Comparison of ENCODE assay signal across 8 cellular contexts in genomic region chr20:62702886-62703852, GRCh38. TPM values are rescaled to one million over a fixed set of nuclear protein-coding genes. Genes with fewer than 3 reads are reported as not detected.
A peak's percentile ranks its signal among the peaks of the same experiment; 100 is the strongest.
DNase-seq lines count a peak whose midpoint lies in the region; ATAC-seq and TF ChIP-seq lines count a peak whose summit lies in the region.

No MANE protein-coding gene starts in this region.

- peaks cover 12% of the 10 kb centered on the region for H3K27me3 ChIP-seq in gastroesophageal sphincter

- no peak for TF ChIP-seq EP300 in gastroesophageal sphincter (IDR thresholded peaks at IDR 0.05)

- no peaks in the 10 kb centered on the region for H3K9me3 ChIP-seq in gastroesophageal sphincter

- peaks cover 0 to 22% (median 11%) of the 10 kb centered on the region in 3 donors for H3K4me1 ChIP-seq in gastroesophageal sphincter

- peak; percentile 30 for DNase-seq in DMS153 treated with DMSO at 0.1 percent for 48 hours (lab: John Stamatoyannopoulos, UW; ENCODE audit: unreplicated experiment)
- DNase-seq in NCI-H146 (lab: John Stamatoyannopoulos, UW), result peak; percentile 69
- no peak for DNase-seq in mesothelial cell of epicardium (ENCODE audit: low spot score in 2 of 2, unreplicated experiment in 2 of 2)
- DNase-seq in sciatic nerve (ENCODE audit: low spot score), result no peak

- H3K36me3 Mint-ChIP-seq in activated T-helper 17 cell treated with anti-CD3 and anti-CD28 coated beads, Interleukin-2, amount 50 U/mL, for 72 hours (ENCODE audit: low read depth), result no peaks in the 10 kb centered on the region
- no peaks in the 10 kb centered on the region for H3K36me3 Mint-ChIP-seq in mesothelial cell of epicardium

- TF ChIP-seq POLR2A in gastroesophageal sphincter (IDR thresholded peaks at IDR 0.05), result no peak

- intact Hi-C loops in sciatic nerve (cut with DNase I), result no loop called here

- ATAC-seq in activated T-helper 17 cell treated with anti-CD3 and anti-CD28 coated beads, Interleukin-2, amount 50 U/mL, for 72 hours (replicated peaks), result peak; percentile 98
- ATAC-seq in HG03175 (IDR thresholded peaks at IDR 0.05; ENCODE audit: unreplicated experiment) (no peak), gastroesophageal sphincter (no peak), sciatic nerve (no peak), HG03135 (IDR thresholded peaks at IDR 0.05; ENCODE audit: unreplicated experiment) (no peak)

- TF ChIP-seq CTCF in mesothelial cell of epicardium (IDR thresholded peaks at IDR 0.05; ENCODE audit: unreplicated experiment) (no peak), gastroesophageal sphincter (IDR thresholded peaks at IDR 0.05) (peak in 2 of 4 experiments; percentile 20 to 30)

- H3K4me1 Mint-ChIP-seq in activated T-helper 17 cell treated with anti-CD3 and anti-CD28 coated beads, Interleukin-2, amount 50 U/mL, for 72 hours, result peaks cover 4% of the 10 kb centered on the region
- H3K4me1 Mint-ChIP-seq in mesothelial cell of epicardium, result peaks cover 19% of the 10 kb centered on the region

- peak overlapping the region; percentile 84 for H3K27ac Mint-ChIP-seq in activated T-helper 17 cell treated with anti-CD3 and anti-CD28 coated beads, Interleukin-2, amount 50 U/mL, for 72 hours
- H3K27ac Mint-ChIP-seq in mesothelial cell of epicardium, result peak overlapping the region; percentile 10

- H3K4me3 ChIP-seq in gastroesophageal sphincter, result no peak overlapping the region

- H3K27ac ChIP-seq in gastroesophageal sphincter, result peak overlapping the region in 2 of 4 donors; percentile 8 to 19

- H3K4me3 Mint-ChIP-seq in activated T-helper 17 cell treated with anti-CD3 and anti-CD28 coated beads, Interleukin-2, amount 50 U/mL, for 72 hours, result peak overlapping the region; percentile 59
- H3K4me3 Mint-ChIP-seq in mesothelial cell of epicardium, result no peak overlapping the region

- H3K36me3 ChIP-seq in gastroesophageal sphincter, result no peaks in the 10 kb centered on the region

- H3K27me3 Mint-ChIP-seq in activated T-helper 17 cell treated with anti-CD3 and anti-CD28 coated beads, Interleukin-2, amount 50 U/mL, for 72 hours, result peaks cover 4% of the 10 kb centered on the region
- H3K27me3 Mint-ChIP-seq in mesothelial cell of epicardium (ENCODE audit: low read depth), result peaks cover 40% of the 10 kb centered on the region

- H3K9me3 Mint-ChIP-seq in activated T-helper 17 cell treated with anti-CD3 and anti-CD28 coated beads, Interleukin-2, amount 50 U/mL, for 72 hours, result no peaks in the 10 kb centered on the region
- no peaks in the 10 kb centered on the region for H3K9me3 Mint-ChIP-seq in mesothelial cell of epicardium

- 65 to 68% methylated on average over 2 to 6 of the region's 25 CpGs for WGBS in gastroesophageal sphincter (ENCODE audit: low coverage in 1 of 2), 2 donors

RNA-seq across cellular contexts. Expression of gene NTSR1, which starts 5.5 kb away (rescaled TPM):
- total RNA-seq in activated T-helper 17 cell treated with anti-CD3 and anti-CD28 coated beads, Interleukin-2, amount 50 U/mL, for 72 hours, result not detected
- total RNA-seq in mesothelial cell of epicardium (0.36 to 0.71 TPM (median 0.54 TPM) in 3 replicates), gastroesophageal sphincter (under 1 TPM; 0.13 to 0.85 (median 0.19) TPM), sciatic nerve (0.09 TPM)

Comparison
In these comparisons a context has a peak if more than half of its experiments do, and no peak if none do; other contexts are left out.
1. DNase-seq: peak in DMS153 treated with DMSO at 0.1 percent for 48 hours (single experiment) and NCI-H146 (single experiment); none in mesothelial cell of epicardium (0 of 2) and sciatic nerve (single experiment).